8 cellular contexts compared by ENCODE assay signal in the genomic region with DNA sequence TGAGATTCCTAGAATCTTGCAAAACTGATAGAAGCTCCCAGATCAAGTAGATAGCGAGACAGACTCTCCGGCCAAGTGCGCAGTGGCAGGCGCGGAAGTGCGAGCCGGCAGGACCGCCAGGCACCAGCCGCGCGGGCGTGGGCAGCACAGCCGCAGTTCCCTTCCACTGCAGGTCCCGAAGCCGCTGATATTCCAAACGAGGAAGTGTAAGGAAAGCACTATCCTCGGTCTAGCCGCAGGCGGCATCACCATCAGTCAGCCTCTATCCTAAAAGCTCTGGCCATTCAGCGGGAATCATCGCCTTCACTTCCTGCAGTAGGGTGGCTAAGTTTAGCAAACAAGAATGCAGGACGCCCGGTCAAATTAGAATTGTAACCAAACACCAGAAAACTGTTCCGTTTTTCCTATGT. TPM values are rescaled to one million over a fixed set of nuclear protein-coding genes. Genes with fewer than 3 reads are reported as not detected.
A peak's percentile ranks its signal among the peaks of the same experiment; 100 is the strongest.
DNase-seq lines count a peak whose midpoint lies in the region; ATAC-seq, FAIRE-seq and TF ChIP-seq lines count a peak whose summit lies in the region.
"Had no signal": no experiment of that assay in that cellular context is flagged by ENCODE, and none has a peak within 500 bp of the region (broad histone marks: within the 10 kb centered on the region; RNA-seq: fewer than 3 reads in every experiment).

No MANE protein-coding gene starts in this region.

- TF ChIP-seq POLR2A in spleen (IDR thresholded peaks at IDR 0.05), result no peak

- DNase-seq in HK-2 (ENCODE audit: unreplicated experiment) (peak; percentile 60), SW480 (ENCODE audit: low spot score) (peak; percentile 65), cerebellum (ENCODE audit: low spot score) (peak; percentile 48), kidney (peak; percentile 76), spleen (peak; percentile 89)

- H3K4me3 ChIP-seq in kidney (ENCODE audit: low read length in 2 of 2) (peak overlapping the region; percentile 92 to 99), spleen (peak overlapping the region; percentile 75 to 96 (median 92))

- intact Hi-C loops in kidney (cut with DNase I), result no loop called here
- intact Hi-C loops in spleen (cut with DNase I; ENCODE audit: low total_unique reads), result no loop called here

- TF ChIP-seq CTCF in kidney (IDR thresholded peaks at IDR 0.05; ENCODE audit: borderline replicate concordance, extremely low read depth, insufficient read depth) (no peak), spleen (IDR thresholded peaks at IDR 0.05 in 8 of 11, conservative IDR thresholded peaks at IDR 0.05 in 3 of 11) (no peak)

- WGBS in spleen, 5 donors, result 0 to 1% (median 0%) methylated on average over 20 to 24 of the region's 24 CpGs

- H3K9ac ChIP-seq in ES-I3 (ENCODE audit: low read depth, low read length) (peak overlapping the region; percentile 76), kidney (ENCODE audit: low read length in 2 of 2) (peak overlapping the region; percentile 98)

- peak; percentile 36 for ATAC-seq in GM21367 (IDR thresholded peaks at IDR 0.05; ENCODE audit: unreplicated experiment)

- no peak for FAIRE-seq in kidney (lab: Jason Lieb, UNC)
- FAIRE-seq: islet of Langerhans had no signal

- H3K27me3 ChIP-seq in spleen (replicated peaks in 1 of 7), result no peaks in the 10 kb centered on the region

- no peaks in the 10 kb centered on the region; the same call in 1 of the 2 replicates for H3K36me3 ChIP-seq in ES-I3 (ENCODE audit: insufficient read depth, low read length)
- peaks cover 4 to 8% of the 10 kb centered on the region in 2 donors for H3K36me3 ChIP-seq in kidney (ENCODE audit: control insufficient read depth in 1 of 2, insufficient read depth in 2 of 2, low read length in 2 of 2)
- H3K36me3 ChIP-seq in spleen, result peaks cover 0 to 16% (median 12%) of the 10 kb centered on the region in 6 donors

- H3K9me3 ChIP-seq in ES-I3 (ENCODE audit: control insufficient read depth, insufficient read depth, low read length), result no peaks in the 10 kb centered on the region
- no peaks in the 10 kb centered on the region for H3K9me3 ChIP-seq in kidney (ENCODE audit: control insufficient read depth in 1 of 2, low read length in 2 of 2)
- H3K9me3 ChIP-seq in spleen, result no peaks in the 10 kb centered on the region

- H3K27ac ChIP-seq in kidney (ENCODE audit: low read depth in 2 of 2, low read length in 2 of 2) (peak overlapping the region; percentile 93), spleen (peak overlapping the region; percentile 89 to 94 (median 92))

- H3K4me1 ChIP-seq in ES-I3 (ENCODE audit: insufficient read depth, low read length) (peaks cover 6% of the 10 kb centered on the region), kidney (ENCODE audit: control insufficient read depth in 1 of 2, insufficient read depth in 1 of 2, low read depth in 1 of 2, low read length in 2 of 2) (peaks cover 8 to 10% of the 10 kb centered on the region in 2 donors), spleen (peaks cover 9 to 38% (median 23%) of the 10 kb centered on the region in 6 donors)

RNA-seq across cellular contexts. Expression of a gene that starts 0.7 kb away (rescaled TPM):
- total RNA-seq in cerebellum, result 6.8 TPM
- 15.6 TPM for total RNA-seq in kidney
- polyA plus RNA-seq in kidney (ENCODE audit: insufficient read depth, low read depth, low replicate concordance), result 25.3 TPM
- total RNA-seq in spleen, result 10 to 100 TPM in 4 of 7 donors, 1 to 10 TPM in 3; 5.9 to 20.0 (median 11.8) TPM
- polyA plus RNA-seq in spleen, result 10 to 100 TPM in 2 of 3 donors, 1 to 10 TPM in 1; 6.0 to 11.0 (median 10.9) TPM

RNA-seq across cellular contexts. Expression of a gene that starts 17.3 kb away (rescaled TPM):
- total RNA-seq in cerebellum, result 46.0 TPM
- 73.1 TPM for total RNA-seq in kidney
- polyA plus RNA-seq in kidney (ENCODE audit: insufficient read depth, low read depth, low replicate concordance), result 11.4 TPM
- 10 to 100 TPM; 32.4 to 76.7 (median 62.7) TPM for total RNA-seq in spleen
- 10 to 100 TPM in 1 of 3 donors, 1 to 10 TPM in 2; 6.5 to 10.3 (median 6.9) TPM for polyA plus RNA-seq in spleen

RNA-seq across cellular contexts. Expression of a gene that starts 45.1 kb away (rescaled TPM):
- 205 TPM for total RNA-seq in cerebellum
- total RNA-seq in kidney, result 72.0 TPM
- 4.8 TPM for polyA plus RNA-seq in kidney (ENCODE audit: insufficient read depth, low read depth, low replicate concordance)
- 10 to 100 TPM; 65.3 to 87.1 (median 81.5) TPM for total RNA-seq in spleen
- 1 to 10 TPM; 4.7 to 7.8 (median 4.7) TPM for polyA plus RNA-seq in spleen

RNA-seq across cellular contexts. Expression of a gene that starts 45.3 kb away (rescaled TPM):
- total RNA-seq in cerebellum (38.8 TPM), kidney (26.4 TPM), spleen (10 to 100 TPM; 29.4 to 41.7 (median 36.9) TPM)
- polyA plus RNA-seq in kidney (ENCODE audit: insufficient read depth, low read depth, low replicate concordance) (15.2 TPM), spleen (10 to 100 TPM in 2 of 3 donors, 1 to 10 TPM in 1; 9.9 to 16.8 (median 13.5) TPM)

Comparison
In these comparisons a context has a peak if more than half of its experiments do, and no peak if none do; other contexts are left out.
1. Peak in every context shown above with its lines: DNase-seq, ATAC-seq, H3K4me3 ChIP-seq and H3K27ac ChIP-seq.